In the genomic region with DNA sequence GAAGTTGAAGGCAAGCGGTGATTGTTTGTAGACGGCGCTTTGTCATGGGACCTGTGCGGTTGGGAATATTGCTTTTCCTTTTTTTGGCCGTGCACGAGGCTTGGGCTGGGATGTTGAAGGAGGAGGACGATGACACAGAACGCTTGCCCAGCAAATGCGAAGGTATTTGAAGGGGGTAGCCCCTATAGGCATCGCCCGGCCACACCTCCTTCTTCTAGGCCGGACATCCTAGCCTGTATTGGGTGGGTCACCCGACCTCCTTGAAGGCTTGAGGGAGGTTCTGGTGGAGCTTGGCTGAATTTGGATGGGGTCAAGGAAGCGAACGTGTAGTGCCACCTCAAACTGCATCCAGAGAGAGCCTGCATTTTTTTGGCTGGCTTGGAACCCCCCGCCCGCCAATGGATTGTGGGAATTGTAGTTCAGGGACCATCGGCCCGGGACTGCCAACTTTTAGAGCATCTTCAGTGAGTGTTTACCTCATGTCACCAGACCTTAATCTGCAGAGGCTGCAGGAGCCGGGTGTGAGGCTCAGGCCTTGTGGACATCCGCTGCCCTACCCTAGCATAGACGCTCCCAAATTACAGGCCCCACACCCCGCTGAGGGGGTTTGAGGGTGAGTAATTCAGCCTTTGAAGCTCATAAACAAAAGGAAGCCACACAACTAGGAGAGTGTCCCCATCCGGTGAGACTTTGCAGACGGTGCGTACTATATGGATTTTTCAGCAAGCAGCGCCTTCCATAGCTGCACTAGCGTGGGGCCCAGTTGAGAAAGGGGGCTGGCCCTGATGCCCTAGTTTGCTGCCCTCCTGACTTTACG, we compare ENCODE assay signal across 8 cellular contexts. TPM values are rescaled to one million over a fixed set of nuclear protein-coding genes. Genes with fewer than 3 reads are reported as not detected.
A peak's percentile ranks its signal among the peaks of the same experiment; 100 is the strongest.
DNase-seq lines count a peak whose midpoint lies in the region; ATAC-seq and TF ChIP-seq lines count a peak whose summit lies in the region.

No MANE protein-coding gene starts in this region.

- TF ChIP-seq CTCF in MCF 10A (IDR thresholded peaks at IDR 0.05; ENCODE audit: unreplicated experiment) = no peak

- H3K27ac Mint-ChIP-seq in T-helper 17 cell (peak overlapping the region; percentile 99), MCF 10A (ENCODE audit: low read depth, unreplicated experiment) (peak overlapping the region; percentile 99)

- H3K36me3 Mint-ChIP-seq in T-helper 17 cell (ENCODE audit: low read depth) (no peaks in the 10 kb centered on the region), MCF 10A (ENCODE audit: insufficient read depth, unreplicated experiment) (peaks cover 15% of the 10 kb centered on the region)

- peak overlapping the region; percentile 56 to 85 (median 81) for H3K4me3 ChIP-seq in skin epidermis

- H3K4me1 Mint-ChIP-seq in T-helper 17 cell (peaks cover 35% of the 10 kb centered on the region), MCF 10A (ENCODE audit: insufficient read depth, unreplicated experiment) (peaks cover 7% of the 10 kb centered on the region)

- intact Hi-C loops in MCF 10A (cut with micrococcal nuclease) = loop anchor here (1.0 kb wide), 1 partner anchor 19 kb away; a partner anchor contains a TSS

- DNase-seq in EL (peak; percentile 72), HuH-7 (ENCODE audit: low spot score) (peak; percentile 63), T-helper 17 cell (peak; percentile 46 to 61 (median 51)), MCF 10A (ENCODE audit: unreplicated experiment) (peak; percentile 46), iPS-NIHi11 (ENCODE audit: low spot score) (peak; percentile 66), NCI-H1048 (lab: John Stamatoyannopoulos, UW) (no peak)

- H3K27ac ChIP-seq in skin epidermis = peak overlapping the region; percentile 81 to 99 (median 95)

- ATAC-seq in GM21526 (IDR thresholded peaks at IDR 0.05; ENCODE audit: low FRiP score, unreplicated experiment) (peak; percentile 50), T-helper 17 cell (peak; percentile 71)

- H3K4me3 Mint-ChIP-seq in T-helper 17 cell = peak overlapping the region; percentile 96
- H3K4me3 Mint-ChIP-seq in MCF 10A (ENCODE audit: unreplicated experiment) = peak overlapping the region; percentile 98

- POLR2A ChIA-PET in MCF 10A (lab: Yijun Ruan, JAX) = interaction anchor here (1.0 to 2.5 kb wide), 5 partner anchors 19 to 38 kb away, joined by 3 to 18 read pairs (median 5); a partner anchor contains a TSS

- H3K9me3 Mint-ChIP-seq in MCF 10A (ENCODE audit: unreplicated experiment) = no peaks in the 10 kb centered on the region

- CTCF ChIA-PET in MCF 10A (lab: Yijun Ruan, JAX) = interaction anchor here (0.6 to 0.7 kb wide), 2 partner anchors 13 to 23 kb away, joined by 3 read pairs; no protein-coding TSS in a partner anchor

- H3K27me3 Mint-ChIP-seq in T-helper 17 cell (no peaks in the 10 kb centered on the region), MCF 10A (ENCODE audit: insufficient read depth, unreplicated experiment) (no peaks in the 10 kb centered on the region)

- H3K9me3 ChIP-seq in T-helper 17 cell (ENCODE audit: control insufficient read depth, low read length, poor library complexity, severe bottlenecking) = no peaks in the 10 kb centered on the region

- BruUV-seq in MCF 10A (replicated peaks; lab: Mats Ljungman, UMichigan) = no TSS peak

RNA-seq across cellular contexts. Expression of a gene that starts 0.5 kb away (rescaled TPM):
- 10 to 100 TPM; 22.5 to 22.6 TPM for total RNA-seq in T-helper 17 cell
- total RNA-seq in MCF 10A (2022) = 2.9 and 3.0 TPM in 2 replicates

RNA-seq across cellular contexts. Expression of a gene that starts 0.8 kb away (rescaled TPM):
- total RNA-seq in T-helper 17 cell = 10 to 100 TPM; 40.7 to 45.3 TPM
- 47.2 and 58.9 TPM in 2 replicates for total RNA-seq in MCF 10A (2022)

RNA-seq across cellular contexts. Expression of a gene that starts 6.9 kb away (rescaled TPM):
- total RNA-seq in T-helper 17 cell (1 to 10 TPM; 4.0 to 4.2 TPM), MCF 10A (2022) (2.5 and 3.2 TPM in 2 replicates)

RNA-seq across cellular contexts. Expression of a gene that starts 18.5 kb away (rescaled TPM):
- 1 to 10 TPM; 8.6 to 9.3 TPM for total RNA-seq in T-helper 17 cell
- total RNA-seq in MCF 10A (2022) = 13.5 and 13.6 TPM in 2 replicates

RNA-seq across cellular contexts. Expression of a gene that starts 18.7 kb away (rescaled TPM):
- total RNA-seq in T-helper 17 cell = 100 to 1,000 TPM; 111 to 119 TPM
- 38.5 and 67.8 TPM in 2 replicates for total RNA-seq in MCF 10A (2022)
